In the genomic region with DNA sequence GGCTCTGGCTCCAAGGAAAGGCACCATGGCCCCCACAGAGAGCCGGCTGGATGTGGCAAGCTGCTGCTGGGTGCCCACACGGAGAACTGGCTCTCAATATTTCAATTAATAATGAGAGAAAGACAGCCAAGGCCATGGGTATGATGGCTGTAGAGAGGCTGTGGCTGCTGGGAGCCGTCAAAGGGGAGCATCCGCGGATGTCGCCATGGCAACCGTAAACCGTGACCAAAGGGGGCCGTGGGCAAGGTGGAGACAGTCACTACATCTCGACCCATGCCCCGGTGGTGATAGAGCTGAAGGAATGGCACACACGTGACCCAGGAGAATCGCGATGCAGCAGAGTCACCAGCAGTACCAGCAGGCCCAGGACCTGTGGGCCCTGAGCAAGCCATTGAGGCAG, we compare ENCODE assay signal across 21 cellular contexts. TPM values are rescaled to one million over a fixed set of nuclear protein-coding genes. Genes with fewer than 3 reads are reported as not detected.
DNase-seq lines count a peak whose midpoint lies in the region; ATAC-seq and TF ChIP-seq lines count a peak whose summit lies in the region.
"Had no signal": no experiment of that assay in that cellular context is flagged by ENCODE, and none has a peak within 500 bp of the region (broad histone marks: within the 10 kb centered on the region; RNA-seq: fewer than 3 reads in every experiment).

No MANE protein-coding gene starts in this region.

- H3K36me3 Mint-ChIP-seq in GM23338 (ENCODE audit: low read depth) = no peaks in the 10 kb centered on the region; the same call in 2 of the 3 replicates

- H3K27me3 Mint-ChIP-seq in GM23338 (ENCODE audit: insufficient read depth, low read depth, poor library complexity) = peaks cover 19% of the 10 kb centered on the region

- H3K4me1 ChIP-seq in GM23338 (ENCODE audit: insufficient read depth) (peaks cover 10% of the 10 kb centered on the region), Peyer's patch (no peaks in the 10 kb centered on the region)
- H3K4me1 ChIP-seq in effector memory CD4-positive, alpha-beta T cell (ENCODE audit: control insufficient read depth, insufficient read depth, low read length, poor library complexity, severe bottlenecking) = no peaks in the 10 kb centered on the region

- H3K36me3 ChIP-seq in GM23338 (ENCODE audit: insufficient read depth) (no peaks in the 10 kb centered on the region), Peyer's patch (no peaks in the 10 kb centered on the region)
- no peaks in the 10 kb centered on the region for H3K36me3 ChIP-seq in effector memory CD4-positive, alpha-beta T cell (ENCODE audit: control insufficient read depth, insufficient read depth, low read length)

- no peak overlapping the region for H3K4me3 Mint-ChIP-seq in GM23338
- H3K4me3 Mint-ChIP-seq: CD14-positive monocyte had no signal

- no peaks in the 10 kb centered on the region; the same call in 1 of the 2 replicates for H4K20me1 ChIP-seq in GM23338 (replicated peaks; ENCODE audit: insufficient read depth)

- no peak overlapping the region for H3K4me2 ChIP-seq in GM23338

- H3K27me3 ChIP-seq in GM23338 (ENCODE audit: insufficient read depth) = peaks cover 16% of the 10 kb centered on the region
- H3K27me3 ChIP-seq in Peyer's patch = no peaks in the 10 kb centered on the region
- peaks cover 7% of the 10 kb centered on the region for H3K27me3 ChIP-seq in effector memory CD4-positive, alpha-beta T cell (replicated peaks; ENCODE audit: control insufficient read depth, insufficient read depth, low read length, poor library complexity, severe bottlenecking)

- peak; percentile 12; the same call in 2 of the 3 replicates for ATAC-seq in GM23338
- ATAC-seq: SK-N-SH treated with all-trans-retinoic acid at 6 μM for 48 hours had no signal

- no peak overlapping the region for H3K27ac ChIP-seq in GM23338 (ENCODE audit: low read depth)
- H3K27ac ChIP-seq in Peyer's patch = no peak overlapping the region
- no peak overlapping the region for H3K27ac ChIP-seq in effector memory CD4-positive, alpha-beta T cell (ENCODE audit: insufficient read depth, low read length, poor library complexity, severe bottlenecking)

- TF ChIP-seq POLR2A in Peyer's patch (IDR thresholded peaks at IDR 0.05) = no peak

- DNase-seq in GM23338 (ENCODE audit: low spot score) (peak; percentile 31), Peyer's patch (peak in 2 of 3 donors; percentile 20 to 22), iPS-NIHi11 (ENCODE audit: low spot score) (peak; percentile 38), retina (peak; percentile 66), NCI-H2171 (lab: John Stamatoyannopoulos, UW) (no peak), NCI-H2107 (lab: John Stamatoyannopoulos, UW) (no peak)
- no peak for DNase-seq in effector memory CD4-positive, alpha-beta T cell
- DNase-seq: ACHN, AML-193, GF-D8, GOT3, Kasumi-1, MM.1S, NCI-H1105, NCI-H187, NCI-H2171 treated with DMSO at 0.1 percent for 48 hours, NCI-H510A, SHP77 treated with DMSO at 0.1 percent for 48 hours had no signal

- no peak overlapping the region for H3K27ac Mint-ChIP-seq in GM23338
- H3K27ac Mint-ChIP-seq: CD14-positive monocyte had no signal

- H2AFZ ChIP-seq in GM23338 = no peak overlapping the region

- H3K9me3 Mint-ChIP-seq in GM23338 = no peaks in the 10 kb centered on the region; the same call in 2 of the 3 replicates

- H3F3A ChIP-seq in GM23338 (replicated peaks; ENCODE audit: low read depth) = no peaks in the 10 kb centered on the region

- H3K9me2 ChIP-seq in GM23338 (ENCODE audit: insufficient read depth) = no peaks in the 10 kb centered on the region

- peaks cover 7% of the 10 kb centered on the region for H3K4me1 Mint-ChIP-seq in GM23338

- H3K79me2 ChIP-seq in GM23338 (replicated peaks; ENCODE audit: insufficient read depth) = no peaks in the 10 kb centered on the region

- H3K9me3 ChIP-seq in Peyer's patch = no peaks in the 10 kb centered on the region
- H3K9me3 ChIP-seq in effector memory CD4-positive, alpha-beta T cell (ENCODE audit: control insufficient read depth, low read length) = no peaks in the 10 kb centered on the region

- H3K4me3 ChIP-seq in GM23338 (no peak overlapping the region), Peyer's patch (no peak overlapping the region)
- H3K4me3 ChIP-seq in effector memory CD4-positive, alpha-beta T cell (ENCODE audit: insufficient read depth, low read depth, low read length, poor library complexity, severe bottlenecking) = no peak overlapping the region

- TF ChIP-seq CTCF in GM23338 (conservative IDR thresholded peaks at IDR 0.05; ENCODE audit: low read depth in 2 of 2) = no peak
- TF ChIP-seq CTCF in Peyer's patch (IDR thresholded peaks at IDR 0.05) = no peak

TF ChIP-seq in GM23338, 12 proteins besides CTCF, POLR2A, EP300 and RAD21 (continues in another document):
- TF ChIP-seq, protein P1, sequence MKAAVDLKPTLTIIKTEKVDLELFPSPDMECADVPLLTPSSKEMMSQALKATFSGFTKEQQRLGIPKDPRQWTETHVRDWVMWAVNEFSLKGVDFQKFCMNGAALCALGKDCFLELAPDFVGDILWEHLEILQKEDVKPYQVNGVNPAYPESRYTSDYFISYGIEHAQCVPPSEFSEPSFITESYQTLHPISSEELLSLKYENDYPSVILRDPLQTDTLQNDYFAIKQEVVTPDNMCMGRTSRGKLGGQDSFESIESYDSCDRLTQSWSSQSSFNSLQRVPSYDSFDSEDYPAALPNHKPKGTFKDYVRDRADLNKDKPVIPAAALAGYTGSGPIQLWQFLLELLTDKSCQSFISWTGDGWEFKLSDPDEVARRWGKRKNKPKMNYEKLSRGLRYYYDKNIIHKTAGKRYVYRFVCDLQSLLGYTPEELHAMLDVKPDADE (IDR thresholded peaks at IDR 0.05) = no peak
- TF ChIP-seq POLR2AphosphoS5 (IDR thresholded peaks at IDR 0.05; ENCODE audit: low read depth) (no peak), EZH2 (IDR thresholded peaks at IDR 0.05; ENCODE audit: low read depth, unreplicated experiment) (no peak), NANOG (IDR thresholded peaks at IDR 0.05; ENCODE audit: borderline replicate concordance) (no peak)
- TF ChIP-seq, protein P2, sequence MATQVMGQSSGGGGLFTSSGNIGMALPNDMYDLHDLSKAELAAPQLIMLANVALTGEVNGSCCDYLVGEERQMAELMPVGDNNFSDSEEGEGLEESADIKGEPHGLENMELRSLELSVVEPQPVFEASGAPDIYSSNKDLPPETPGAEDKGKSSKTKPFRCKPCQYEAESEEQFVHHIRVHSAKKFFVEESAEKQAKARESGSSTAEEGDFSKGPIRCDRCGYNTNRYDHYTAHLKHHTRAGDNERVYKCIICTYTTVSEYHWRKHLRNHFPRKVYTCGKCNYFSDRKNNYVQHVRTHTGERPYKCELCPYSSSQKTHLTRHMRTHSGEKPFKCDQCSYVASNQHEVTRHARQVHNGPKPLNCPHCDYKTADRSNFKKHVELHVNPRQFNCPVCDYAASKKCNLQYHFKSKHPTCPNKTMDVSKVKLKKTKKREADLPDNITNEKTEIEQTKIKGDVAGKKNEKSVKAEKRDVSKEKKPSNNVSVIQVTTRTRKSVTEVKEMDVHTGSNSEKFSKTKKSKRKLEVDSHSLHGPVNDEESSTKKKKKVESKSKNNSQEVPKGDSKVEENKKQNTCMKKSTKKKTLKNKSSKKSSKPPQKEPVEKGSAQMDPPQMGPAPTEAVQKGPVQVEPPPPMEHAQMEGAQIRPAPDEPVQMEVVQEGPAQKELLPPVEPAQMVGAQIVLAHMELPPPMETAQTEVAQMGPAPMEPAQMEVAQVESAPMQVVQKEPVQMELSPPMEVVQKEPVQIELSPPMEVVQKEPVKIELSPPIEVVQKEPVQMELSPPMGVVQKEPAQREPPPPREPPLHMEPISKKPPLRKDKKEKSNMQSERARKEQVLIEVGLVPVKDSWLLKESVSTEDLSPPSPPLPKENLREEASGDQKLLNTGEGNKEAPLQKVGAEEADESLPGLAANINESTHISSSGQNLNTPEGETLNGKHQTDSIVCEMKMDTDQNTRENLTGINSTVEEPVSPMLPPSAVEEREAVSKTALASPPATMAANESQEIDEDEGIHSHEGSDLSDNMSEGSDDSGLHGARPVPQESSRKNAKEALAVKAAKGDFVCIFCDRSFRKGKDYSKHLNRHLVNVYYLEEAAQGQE (IDR thresholded peaks at IDR 0.05; ENCODE audit: unreplicated experiment) = no peak

RNA-seq across cellular contexts. Expression of a gene that starts 9.6 kb away (rescaled TPM):
- total RNA-seq in GM23338 (2014; rRNA removed; shearing (Covaris generic)) = 0.54 and 1.8 TPM in 2 replicates
- polyA plus RNA-seq in GM23338 (2016; fragmentation: Nextera tagmentation; extraction: Ambion mirVana) = 1.2 and 1.8 TPM in 2 replicates
- total RNA-seq in Peyer's patch = not detected
- total RNA-seq: Daoy had no signal
- polyA plus RNA-seq: CD14-positive monocyte had no signal

Comparison
In these comparisons a context has a peak if more than half of its experiments do, and no peak if none do; other contexts are left out.
1. DNase-seq: peak in GM23338 (single experiment), Peyer's patch (2 of 3), iPS-NIHi11 (single experiment) and retina (single experiment); none in NCI-H2171 (single experiment), NCI-H2107 (single experiment) and effector memory CD4-positive, alpha-beta T cell (0 of 3).